In genomic region chr17:75152971-75153853, GRCh38 we compare ENCODE assay signal across 1 cellular context.
TF ChIP-seq lines count a peak whose summit lies in the region.

No MANE protein-coding gene starts in this region.

TF ChIP-seq in HepG2, 621 proteins besides CTCF, POLR2A, EP300 and RAD21 (continued from another document):
- TF ChIP-seq, protein P1, sequence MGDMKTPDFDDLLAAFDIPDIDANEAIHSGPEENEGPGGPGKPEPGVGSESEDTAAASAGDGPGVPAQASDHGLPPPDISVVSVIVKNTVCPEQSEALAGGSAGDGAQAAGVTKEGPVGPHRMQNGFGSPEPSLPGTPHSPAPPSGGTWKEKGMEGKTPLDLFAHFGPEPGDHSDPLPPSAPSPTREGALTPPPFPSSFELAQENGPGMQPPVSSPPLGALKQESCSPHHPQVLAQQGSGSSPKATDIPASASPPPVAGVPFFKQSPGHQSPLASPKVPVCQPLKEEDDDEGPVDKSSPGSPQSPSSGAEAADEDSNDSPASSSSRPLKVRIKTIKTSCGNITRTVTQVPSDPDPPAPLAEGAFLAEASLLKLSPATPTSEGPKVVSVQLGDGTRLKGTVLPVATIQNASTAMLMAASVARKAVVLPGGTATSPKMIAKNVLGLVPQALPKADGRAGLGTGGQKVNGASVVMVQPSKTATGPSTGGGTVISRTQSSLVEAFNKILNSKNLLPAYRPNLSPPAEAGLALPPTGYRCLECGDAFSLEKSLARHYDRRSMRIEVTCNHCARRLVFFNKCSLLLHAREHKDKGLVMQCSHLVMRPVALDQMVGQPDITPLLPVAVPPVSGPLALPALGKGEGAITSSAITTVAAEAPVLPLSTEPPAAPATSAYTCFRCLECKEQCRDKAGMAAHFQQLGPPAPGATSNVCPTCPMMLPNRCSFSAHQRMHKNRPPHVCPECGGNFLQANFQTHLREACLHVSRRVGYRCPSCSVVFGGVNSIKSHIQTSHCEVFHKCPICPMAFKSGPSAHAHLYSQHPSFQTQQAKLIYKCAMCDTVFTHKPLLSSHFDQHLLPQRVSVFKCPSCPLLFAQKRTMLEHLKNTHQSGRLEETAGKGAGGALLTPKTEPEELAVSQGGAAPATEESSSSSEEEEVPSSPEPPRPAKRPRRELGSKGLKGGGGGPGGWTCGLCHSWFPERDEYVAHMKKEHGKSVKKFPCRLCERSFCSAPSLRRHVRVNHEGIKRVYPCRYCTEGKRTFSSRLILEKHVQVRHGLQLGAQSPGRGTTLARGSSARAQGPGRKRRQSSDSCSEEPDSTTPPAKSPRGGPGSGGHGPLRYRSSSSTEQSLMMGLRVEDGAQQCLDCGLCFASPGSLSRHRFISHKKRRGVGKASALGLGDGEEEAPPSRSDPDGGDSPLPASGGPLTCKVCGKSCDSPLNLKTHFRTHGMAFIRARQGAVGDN (CRISPR knock-in tag; IDR thresholded peaks at IDR 0.05): no peak
TF ChIP-seq in HepG2: peak in this region for 46.
